In the genomic region with DNA sequence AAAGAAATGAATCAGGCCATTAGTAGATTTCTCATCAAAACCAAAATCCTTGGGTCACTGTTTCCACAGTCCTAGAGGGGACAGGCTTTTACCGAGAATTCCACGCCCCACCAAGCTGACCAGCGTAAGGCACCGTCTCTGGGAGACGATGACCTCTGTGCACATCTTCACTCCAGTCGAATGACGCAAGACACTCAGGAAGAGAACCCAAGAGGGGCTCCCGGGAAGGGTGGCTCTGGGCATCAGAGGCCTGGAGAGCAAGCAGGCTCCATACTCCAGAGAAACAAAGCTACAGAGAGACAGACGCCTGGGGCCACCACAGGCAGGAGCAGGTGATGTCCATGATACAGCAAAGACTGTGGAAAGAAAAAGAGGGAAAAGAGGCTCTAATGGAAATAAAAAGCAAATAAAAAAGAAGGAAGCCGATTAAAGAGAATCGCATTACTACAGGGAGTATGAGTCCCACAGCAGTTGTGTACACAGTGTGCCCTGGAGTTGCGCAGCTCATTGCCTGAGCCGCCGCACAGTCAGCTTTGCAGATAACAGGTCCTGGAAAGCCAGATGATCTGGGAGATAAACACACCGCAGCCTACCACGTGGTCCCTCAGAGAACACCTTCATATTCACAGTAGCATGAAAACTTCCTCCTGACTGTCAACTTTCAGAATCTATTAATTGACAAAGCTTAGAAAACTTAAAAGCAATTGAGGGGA, we compare ENCODE assay signal across 15 cellular contexts.
DNase-seq lines count a peak whose midpoint lies in the region; ATAC-seq and TF ChIP-seq lines count a peak whose summit lies in the region.
"Had no signal": no experiment of that assay in that cellular context is flagged by ENCODE, and none has a peak within 500 bp of the region (broad histone marks: within the 10 kb centered on the region; RNA-seq: fewer than 3 reads in every experiment).

No MANE protein-coding gene starts in this region.

- TF ChIP-seq CTCF in activated CD8-positive, alpha-beta T cell treated with anti-CD3 and anti-CD28 coated beads for 36 hours (IDR thresholded peaks at IDR 0.05) = no peak
- no peak for TF ChIP-seq CTCF in stomach (IDR thresholded peaks at IDR 0.05)
- TF ChIP-seq CTCF in PC-9 (conservative IDR thresholded peaks at IDR 0.05) = no peak

- ATAC-seq in activated CD8-positive, alpha-beta T cell treated with anti-CD3 and anti-CD28 coated beads for 36 hours = no peak
- no peak for ATAC-seq in activated CD8-positive, alpha-beta T cell treated with anti-CD3 and anti-CD28 coated beads, Interleukin-2, amount 10 ng/mL, durations not matched to agents 7 days and 5 days
- no peak for ATAC-seq in central memory CD8-positive, alpha-beta T cell (replicated peaks; ENCODE audit: extremely low read depth, poor library complexity, severe bottlenecking)
- no peak for ATAC-seq in GM19397 (IDR thresholded peaks at IDR 0.05; ENCODE audit: unreplicated experiment)
- ATAC-seq: activated CD4-positive, CD25-positive, alpha-beta regulatory T cell treated with anti-CD3 and anti-CD28 coated beads, Interleukin-2, amount 50 U/mL, for 24 hours had no signal

- H3K4me3 ChIP-seq in stomach = peak overlapping the region in 1 of 4 donors; percentile 18
- no peak overlapping the region for H3K4me3 ChIP-seq in PC-9

- WGBS in stomach, 5 donors = 49 to 56% (median 54%) methylated on average over 16 of the region's 16 CpGs

- no peaks in the 10 kb centered on the region for H4K20me1 ChIP-seq in PC-9 (ENCODE audit: insufficient read depth)

- no peak for TF ChIP-seq EP300 in stomach (IDR thresholded peaks at IDR 0.05)

- no peak overlapping the region for H3K27ac Mint-ChIP-seq in activated CD8-positive, alpha-beta T cell treated with anti-CD3 and anti-CD28 coated beads for 36 hours
- no peak overlapping the region for H3K27ac Mint-ChIP-seq in activated CD8-positive, alpha-beta T cell treated with anti-CD3 and anti-CD28 coated beads, Interleukin-2, amount 10 ng/mL, durations not matched to agents 7 days and 5 days
- H3K27ac Mint-ChIP-seq in central memory CD8-positive, alpha-beta T cell (ENCODE audit: low read depth) = no peak overlapping the region

- no peaks in the 10 kb centered on the region for H3K9me2 ChIP-seq in PC-9 (ENCODE audit: insufficient read depth)

- no peaks in the 10 kb centered on the region for H3F3A ChIP-seq in PC-9 (ENCODE audit: insufficient read depth, low read depth)

- no peaks in the 10 kb centered on the region for H3K79me2 ChIP-seq in PC-9 (ENCODE audit: low read depth)

- H3K27ac ChIP-seq in stomach (peak overlapping the region; percentile 12 to 81 (median 41)), PC-9 (no peak overlapping the region)
- H3K27ac ChIP-seq: brain microvascular endothelial cell had no signal

- POLR2A ChIA-PET in activated CD8-positive, alpha-beta T cell treated with anti-CD3 and anti-CD28 coated beads for 36 hours (lab: Charles Lee) = no interaction called here
- POLR2A ChIA-PET in activated CD8-positive, alpha-beta T cell treated with anti-CD3 and anti-CD28 coated beads, Interleukin-2, amount 10 ng/mL, durations not matched to agents 7 days and 5 days (lab: Charles Lee) = no interaction called here
- POLR2A ChIA-PET in PC-9 (lab: Charles Lee; ENCODE audit: unreplicated experiment) = no interaction called here

- peaks cover 9% of the 10 kb centered on the region for H3K27me3 Mint-ChIP-seq in activated CD8-positive, alpha-beta T cell treated with anti-CD3 and anti-CD28 coated beads for 36 hours
- H3K27me3 Mint-ChIP-seq in activated CD8-positive, alpha-beta T cell treated with anti-CD3 and anti-CD28 coated beads, Interleukin-2, amount 10 ng/mL, durations not matched to agents 7 days and 5 days (ENCODE audit: low read depth) = peaks cover 4% of the 10 kb centered on the region
- peaks cover 43% of the 10 kb centered on the region for H3K27me3 Mint-ChIP-seq in central memory CD8-positive, alpha-beta T cell

- H3K4me3 Mint-ChIP-seq in activated CD8-positive, alpha-beta T cell treated with anti-CD3 and anti-CD28 coated beads for 36 hours = no peak overlapping the region
- no peak overlapping the region for H3K4me3 Mint-ChIP-seq in activated CD8-positive, alpha-beta T cell treated with anti-CD3 and anti-CD28 coated beads, Interleukin-2, amount 10 ng/mL, durations not matched to agents 7 days and 5 days
- peak overlapping the region; percentile 3 for H3K4me3 Mint-ChIP-seq in central memory CD8-positive, alpha-beta T cell

- H3K9me3 ChIP-seq in stomach (no peaks in the 10 kb centered on the region), PC-9 (ENCODE audit: insufficient read depth, low read depth) (no peaks in the 10 kb centered on the region)

- no peak overlapping the region for H2AFZ ChIP-seq in PC-9

- intact Hi-C loops in activated CD8-positive, alpha-beta T cell treated with anti-CD3 and anti-CD28 coated beads for 36 hours (cut with micrococcal nuclease) = no loop called here
- intact Hi-C loops in stomach (cut with DNase I; ENCODE audit: low total_unique reads) (no loop called here), PC-9 (cut with micrococcal nuclease; ENCODE audit: unreplicated experiment) (no loop called here)

- H3K27me3 ChIP-seq in stomach (no peaks in the 10 kb centered on the region), PC-9 (ENCODE audit: insufficient read depth, low read depth) (peaks cover 93% of the 10 kb centered on the region)
- H3K27me3 ChIP-seq: brain microvascular endothelial cell had no signal

- peak; percentile 4 for DNase-seq in activated CD8-positive, alpha-beta T cell treated with anti-CD3 and anti-CD28 coated beads for 36 hours
- no peak for DNase-seq in activated CD8-positive, alpha-beta T cell treated with anti-CD3 and anti-CD28 coated beads, Interleukin-2, amount 10 ng/mL, durations not matched to agents 7 days and 5 days
- DNase-seq in NCI-H2029 (lab: John Stamatoyannopoulos, UW) (peak; percentile 48), stomach (peak; percentile 86), PC-9 (no peak), GOT3 (lab: John Stamatoyannopoulos, UW) (no peak)
- no peak for DNase-seq in central memory CD8-positive, alpha-beta T cell (ENCODE audit: low spot score in 2 of 2)
- DNase-seq: activated effector memory CD4-positive, alpha-beta T cell treated with Interleukin-2 at 50 U/mL for 16 hours; brain microvascular endothelial cell; effector CD4-positive, alpha-beta T cell; NCI-H2171 treated with DMSO at 0.1 percent for 48 hours; substantia nigra; SW 1271 had no signal

- TF ChIP-seq POLR2A in stomach (IDR thresholded peaks at IDR 0.05) = no peak

- H3K4me1 ChIP-seq in stomach (peaks cover 0 to 15% (median 5%) of the 10 kb centered on the region in 4 donors), PC-9 (replicated peaks; ENCODE audit: insufficient read depth) (no peaks in the 10 kb centered on the region)

- H3K36me3 ChIP-seq in stomach (no peaks in the 10 kb centered on the region), PC-9 (ENCODE audit: low read depth) (no peaks in the 10 kb centered on the region)
- H3K36me3 ChIP-seq: brain microvascular endothelial cell had no signal

- no peaks in the 10 kb centered on the region for H3K36me3 Mint-ChIP-seq in activated CD8-positive, alpha-beta T cell treated with anti-CD3 and anti-CD28 coated beads for 36 hours (ENCODE audit: low read depth)
- no peaks in the 10 kb centered on the region for H3K36me3 Mint-ChIP-seq in activated CD8-positive, alpha-beta T cell treated with anti-CD3 and anti-CD28 coated beads, Interleukin-2, amount 10 ng/mL, durations not matched to agents 7 days and 5 days (ENCODE audit: low read depth)
- H3K36me3 Mint-ChIP-seq in central memory CD8-positive, alpha-beta T cell (ENCODE audit: insufficient read depth) = peaks cover 2% of the 10 kb centered on the region

- H3K4me1 Mint-ChIP-seq in activated CD8-positive, alpha-beta T cell treated with anti-CD3 and anti-CD28 coated beads for 36 hours (ENCODE audit: low read depth) = peaks cover 10% of the 10 kb centered on the region
- peaks cover 9% of the 10 kb centered on the region for H3K4me1 Mint-ChIP-seq in activated CD8-positive, alpha-beta T cell treated with anti-CD3 and anti-CD28 coated beads, Interleukin-2, amount 10 ng/mL, durations not matched to agents 7 days and 5 days (ENCODE audit: low read depth)
- peaks cover 16% of the 10 kb centered on the region for H3K4me1 Mint-ChIP-seq in central memory CD8-positive, alpha-beta T cell

- no peaks in the 10 kb centered on the region for H3K9me3 Mint-ChIP-seq in activated CD8-positive, alpha-beta T cell treated with anti-CD3 and anti-CD28 coated beads for 36 hours
- no peaks in the 10 kb centered on the region for H3K9me3 Mint-ChIP-seq in activated CD8-positive, alpha-beta T cell treated with anti-CD3 and anti-CD28 coated beads, Interleukin-2, amount 10 ng/mL, durations not matched to agents 7 days and 5 days (ENCODE audit: insufficient read depth)
- no peaks in the 10 kb centered on the region for H3K9me3 Mint-ChIP-seq in central memory CD8-positive, alpha-beta T cell

- CTCF ChIA-PET in activated CD8-positive, alpha-beta T cell treated with anti-CD3 and anti-CD28 coated beads for 36 hours (lab: Charles Lee) = no interaction called here
- CTCF ChIA-PET in activated CD8-positive, alpha-beta T cell treated with anti-CD3 and anti-CD28 coated beads, Interleukin-2, amount 10 ng/mL, durations not matched to agents 7 days and 5 days (lab: Charles Lee) = no interaction called here
- CTCF ChIA-PET in PC-9 (lab: Charles Lee) = no interaction called here

- no peak overlapping the region for H3K4me2 ChIP-seq in PC-9

- BruUV-seq in PC-9 (replicated peaks; lab: Mats Ljungman, UMichigan) = no TSS peak

Comparison
In these comparisons a context has a peak if more than half of its experiments do, and no peak if none do; other contexts are left out.
1. DNase-seq: peak in activated CD8-positive, alpha-beta T cell treated with anti-CD3 and anti-CD28 coated beads for 36 hours (single experiment), NCI-H2029 (single experiment) and stomach (single experiment); none in activated CD8-positive, alpha-beta T cell treated with anti-CD3 and anti-CD28 coated beads, Interleukin-2, amount 10 ng/mL, durations not matched to agents 7 days and 5 days (single experiment), central memory CD8-positive, alpha-beta T cell (0 of 2), PC-9 (0 of 2) and GOT3 (single experiment).